21 cellular contexts compared by ENCODE assay signal in genomic region chr5:156491766-156492165, GRCh38.
"Had no signal": no experiment of that assay in that cellular context is flagged by ENCODE, and none has a peak within 500 bp of the region (broad histone marks: within the 10 kb centered on the region; RNA-seq: fewer than 3 reads in every experiment).

No MANE protein-coding gene starts in this region.

- H3K9ac ChIP-seq: KMS-11 had no signal

- H3K36me3 ChIP-seq: SJSA1 had no signal

- H3K4me1 ChIP-seq: SJSA1 had no signal

- H3K27me3 ChIP-seq: SJSA1 had no signal

- H3K27ac ChIP-seq: KMS-11, SJSA1, SK-N-MC had no signal

- DNase-seq: Kasumi-1, MM.1S, NCI-H1092 treated with DMSO at 0.1 percent for 48 hours, NCI-H1436, NCI-H187, NCI-H2029, NCI-H2081 treated with DMSO at 0.1 percent for 48 hours, NCI-H2171, NCI-H226, NCI-H446, NCI-H510A, NCI-H524 treated with DMSO at 0.1 percent for 48 hours, NCI-H69, NCI-H774, RPMI8226, SHP77 treated with DMSO at 0.1 percent for 48 hours had no signal

- H3K4me3 ChIP-seq: K562, SJSA1, SK-N-MC had no signal

- ATAC-seq: HepG2, K562 had no signal

- H3K4me2 ChIP-seq: KMS-11 had no signal
